In genomic region chr7:18420176-18420575, GRCh38 we compare ENCODE assay signal across 18 cellular contexts.
DNase-seq lines count a peak whose midpoint lies in the region; ATAC-seq and TF ChIP-seq lines count a peak whose summit lies in the region.
"Had no signal": no experiment of that assay in that cellular context is flagged by ENCODE, and none has a peak within 500 bp of the region (broad histone marks: within the 10 kb centered on the region; RNA-seq: fewer than 3 reads in every experiment).

No MANE protein-coding gene starts in this region.

- H3K4me3 ChIP-seq in GM23338: no peak overlapping the region
- H3K4me3 ChIP-seq in PC-3 (ENCODE audit: low read length): no peak overlapping the region
- H3K4me3 ChIP-seq: MG63 had no signal

- H3K9ac ChIP-seq in PC-3 (ENCODE audit: low read length): no peak overlapping the region

- H3F3A ChIP-seq in GM23338 (replicated peaks; ENCODE audit: low read depth): no peaks in the 10 kb centered on the region
- no peaks in the 10 kb centered on the region for H3F3A ChIP-seq in PC-3 (ENCODE audit: low read length, unreplicated experiment)

- POLR2A ChIA-PET in PC-3 (lab: Charles Lee; ENCODE audit: unreplicated experiment): no interaction called here

- H3K36me3 ChIP-seq in GM23338 (ENCODE audit: insufficient read depth): no peaks in the 10 kb centered on the region
- H3K36me3 ChIP-seq in PC-3 (ENCODE audit: low read depth, low read length): no peaks in the 10 kb centered on the region
- H3K36me3 ChIP-seq: MG63 had no signal

- H3K9me2 ChIP-seq in GM23338 (ENCODE audit: insufficient read depth) (no peaks in the 10 kb centered on the region), PC-3 (replicated peaks; ENCODE audit: low read length) (no peaks in the 10 kb centered on the region)

- no peaks in the 10 kb centered on the region; the same call in 2 of the 3 replicates for H3K9me3 Mint-ChIP-seq in GM23338
- peaks cover 5% of the 10 kb centered on the region for H3K9me3 Mint-ChIP-seq in progenitor cell of endocrine pancreas (ENCODE audit: low read depth)
- H3K9me3 Mint-ChIP-seq: CD4-positive, alpha-beta memory T cell had no signal

- no TSS peak for BruUV-seq in PC-3 (replicated peaks; lab: Mats Ljungman, UMichigan)

- TF ChIP-seq CTCF in GM23338 (conservative IDR thresholded peaks at IDR 0.05; ENCODE audit: low read depth in 2 of 2) (no peak), PC-3 (conservative IDR thresholded peaks at IDR 0.05; ENCODE audit: low read depth, low read length) (no peak), progenitor cell of endocrine pancreas (IDR thresholded peaks at IDR 0.05; ENCODE audit: unreplicated experiment) (no peak)

- H3K4me2 ChIP-seq in GM23338 (no peak overlapping the region), PC-3 (ENCODE audit: low read length) (no peak overlapping the region)

- H3K4me1 Mint-ChIP-seq in GM23338: peaks cover 23% of the 10 kb centered on the region
- peaks cover 31% of the 10 kb centered on the region for H3K4me1 Mint-ChIP-seq in progenitor cell of endocrine pancreas (ENCODE audit: low read depth)
- H3K4me1 Mint-ChIP-seq: CD4-positive, alpha-beta memory T cell had no signal

- H3K4me1 ChIP-seq in GM23338 (ENCODE audit: insufficient read depth) (peaks cover 18% of the 10 kb centered on the region), PC-3 (ENCODE audit: insufficient read depth, low read length) (peaks cover 2% of the 10 kb centered on the region)

- intact Hi-C loops in PC-3 (cut with micrococcal nuclease): no loop called here

- no peaks in the 10 kb centered on the region for H4K20me1 ChIP-seq in GM23338 (replicated peaks; ENCODE audit: insufficient read depth)
- H4K20me1 ChIP-seq in PC-3 (ENCODE audit: low read length): no peaks in the 10 kb centered on the region

- H3K36me3 Mint-ChIP-seq in GM23338 (ENCODE audit: low read depth): no peaks in the 10 kb centered on the region
- H3K36me3 Mint-ChIP-seq in progenitor cell of endocrine pancreas (ENCODE audit: insufficient read depth): no peaks in the 10 kb centered on the region
- H3K36me3 Mint-ChIP-seq: CD4-positive, alpha-beta memory T cell had no signal

- DNase-seq in GM23338 (ENCODE audit: low spot score) (no peak), PC-3 (no peak), epithelial cell of prostate (ENCODE audit: low read depth, low spot score) (no peak), progenitor cell of endocrine pancreas (ENCODE audit: low spot score, unreplicated experiment) (no peak), COLO668 (lab: John Stamatoyannopoulos, UW; ENCODE audit: unreplicated experiment) (no peak), DMS153 (lab: John Stamatoyannopoulos, UW) (no peak)
- DNase-seq: CD4-positive, alpha-beta memory T cell; DND-41; GOT3; KG1; MG63; NCI-H1105; NCI-H1694 treated with DMSO at 0.1 percent for 48 hours; NCI-H446 treated with DMSO at 0.1 percent for 48 hours; NCI-H82; SIG-M5 had no signal

- ATAC-seq in GM23338 (no peak), PC-3 (peak; percentile 59; the same call in 1 of the 2 replicates), HG02610 (IDR thresholded peaks at IDR 0.05; ENCODE audit: unreplicated experiment) (no peak)

- H3K27me3 Mint-ChIP-seq in GM23338 (ENCODE audit: insufficient read depth, low read depth, poor library complexity) (peaks cover 3% of the 10 kb centered on the region), progenitor cell of endocrine pancreas (no peaks in the 10 kb centered on the region)
- H3K27me3 Mint-ChIP-seq: B cell; CD4-positive, alpha-beta memory T cell had no signal

- H3K79me2 ChIP-seq in GM23338 (replicated peaks; ENCODE audit: insufficient read depth) (no peaks in the 10 kb centered on the region), PC-3 (ENCODE audit: low read length) (no peaks in the 10 kb centered on the region)

- peak overlapping the region; percentile 66; the same call in 1 of the 2 replicates for H3K27ac Mint-ChIP-seq in GM23338
- H3K27ac Mint-ChIP-seq in progenitor cell of endocrine pancreas: peak overlapping the region; percentile 17
- H3K27ac Mint-ChIP-seq: B cell; CD4-positive, alpha-beta memory T cell had no signal

- CTCF ChIA-PET in PC-3 (lab: Charles Lee): no interaction called here

- H2AFZ ChIP-seq in GM23338 (no peak overlapping the region), PC-3 (ENCODE audit: low read length) (no peak overlapping the region)

- H3K27me3 ChIP-seq in GM23338 (ENCODE audit: insufficient read depth) (no peaks in the 10 kb centered on the region), PC-3 (ENCODE audit: low read length) (no peaks in the 10 kb centered on the region)
- H3K27me3 ChIP-seq: MG63 had no signal

- no peaks in the 10 kb centered on the region for H3K9me3 ChIP-seq in PC-3 (ENCODE audit: low read length)
- H3K9me3 ChIP-seq: MG63 had no signal

- H3K4me3 Mint-ChIP-seq in GM23338 (no peak overlapping the region), progenitor cell of endocrine pancreas (ENCODE audit: low read depth) (no peak overlapping the region)
- H3K4me3 Mint-ChIP-seq: B cell; CD4-positive, alpha-beta memory T cell had no signal

- H3K27ac ChIP-seq in GM23338 (ENCODE audit: low read depth) (no peak overlapping the region), PC-3 (ENCODE audit: low read length) (no peak overlapping the region), epithelial cell of prostate (peak overlapping the region; percentile 32)

TF ChIP-seq in GM23338, 12 proteins besides CTCF, POLR2A, EP300 and RAD21 (continues in another document):
- TF ChIP-seq, protein P1, sequence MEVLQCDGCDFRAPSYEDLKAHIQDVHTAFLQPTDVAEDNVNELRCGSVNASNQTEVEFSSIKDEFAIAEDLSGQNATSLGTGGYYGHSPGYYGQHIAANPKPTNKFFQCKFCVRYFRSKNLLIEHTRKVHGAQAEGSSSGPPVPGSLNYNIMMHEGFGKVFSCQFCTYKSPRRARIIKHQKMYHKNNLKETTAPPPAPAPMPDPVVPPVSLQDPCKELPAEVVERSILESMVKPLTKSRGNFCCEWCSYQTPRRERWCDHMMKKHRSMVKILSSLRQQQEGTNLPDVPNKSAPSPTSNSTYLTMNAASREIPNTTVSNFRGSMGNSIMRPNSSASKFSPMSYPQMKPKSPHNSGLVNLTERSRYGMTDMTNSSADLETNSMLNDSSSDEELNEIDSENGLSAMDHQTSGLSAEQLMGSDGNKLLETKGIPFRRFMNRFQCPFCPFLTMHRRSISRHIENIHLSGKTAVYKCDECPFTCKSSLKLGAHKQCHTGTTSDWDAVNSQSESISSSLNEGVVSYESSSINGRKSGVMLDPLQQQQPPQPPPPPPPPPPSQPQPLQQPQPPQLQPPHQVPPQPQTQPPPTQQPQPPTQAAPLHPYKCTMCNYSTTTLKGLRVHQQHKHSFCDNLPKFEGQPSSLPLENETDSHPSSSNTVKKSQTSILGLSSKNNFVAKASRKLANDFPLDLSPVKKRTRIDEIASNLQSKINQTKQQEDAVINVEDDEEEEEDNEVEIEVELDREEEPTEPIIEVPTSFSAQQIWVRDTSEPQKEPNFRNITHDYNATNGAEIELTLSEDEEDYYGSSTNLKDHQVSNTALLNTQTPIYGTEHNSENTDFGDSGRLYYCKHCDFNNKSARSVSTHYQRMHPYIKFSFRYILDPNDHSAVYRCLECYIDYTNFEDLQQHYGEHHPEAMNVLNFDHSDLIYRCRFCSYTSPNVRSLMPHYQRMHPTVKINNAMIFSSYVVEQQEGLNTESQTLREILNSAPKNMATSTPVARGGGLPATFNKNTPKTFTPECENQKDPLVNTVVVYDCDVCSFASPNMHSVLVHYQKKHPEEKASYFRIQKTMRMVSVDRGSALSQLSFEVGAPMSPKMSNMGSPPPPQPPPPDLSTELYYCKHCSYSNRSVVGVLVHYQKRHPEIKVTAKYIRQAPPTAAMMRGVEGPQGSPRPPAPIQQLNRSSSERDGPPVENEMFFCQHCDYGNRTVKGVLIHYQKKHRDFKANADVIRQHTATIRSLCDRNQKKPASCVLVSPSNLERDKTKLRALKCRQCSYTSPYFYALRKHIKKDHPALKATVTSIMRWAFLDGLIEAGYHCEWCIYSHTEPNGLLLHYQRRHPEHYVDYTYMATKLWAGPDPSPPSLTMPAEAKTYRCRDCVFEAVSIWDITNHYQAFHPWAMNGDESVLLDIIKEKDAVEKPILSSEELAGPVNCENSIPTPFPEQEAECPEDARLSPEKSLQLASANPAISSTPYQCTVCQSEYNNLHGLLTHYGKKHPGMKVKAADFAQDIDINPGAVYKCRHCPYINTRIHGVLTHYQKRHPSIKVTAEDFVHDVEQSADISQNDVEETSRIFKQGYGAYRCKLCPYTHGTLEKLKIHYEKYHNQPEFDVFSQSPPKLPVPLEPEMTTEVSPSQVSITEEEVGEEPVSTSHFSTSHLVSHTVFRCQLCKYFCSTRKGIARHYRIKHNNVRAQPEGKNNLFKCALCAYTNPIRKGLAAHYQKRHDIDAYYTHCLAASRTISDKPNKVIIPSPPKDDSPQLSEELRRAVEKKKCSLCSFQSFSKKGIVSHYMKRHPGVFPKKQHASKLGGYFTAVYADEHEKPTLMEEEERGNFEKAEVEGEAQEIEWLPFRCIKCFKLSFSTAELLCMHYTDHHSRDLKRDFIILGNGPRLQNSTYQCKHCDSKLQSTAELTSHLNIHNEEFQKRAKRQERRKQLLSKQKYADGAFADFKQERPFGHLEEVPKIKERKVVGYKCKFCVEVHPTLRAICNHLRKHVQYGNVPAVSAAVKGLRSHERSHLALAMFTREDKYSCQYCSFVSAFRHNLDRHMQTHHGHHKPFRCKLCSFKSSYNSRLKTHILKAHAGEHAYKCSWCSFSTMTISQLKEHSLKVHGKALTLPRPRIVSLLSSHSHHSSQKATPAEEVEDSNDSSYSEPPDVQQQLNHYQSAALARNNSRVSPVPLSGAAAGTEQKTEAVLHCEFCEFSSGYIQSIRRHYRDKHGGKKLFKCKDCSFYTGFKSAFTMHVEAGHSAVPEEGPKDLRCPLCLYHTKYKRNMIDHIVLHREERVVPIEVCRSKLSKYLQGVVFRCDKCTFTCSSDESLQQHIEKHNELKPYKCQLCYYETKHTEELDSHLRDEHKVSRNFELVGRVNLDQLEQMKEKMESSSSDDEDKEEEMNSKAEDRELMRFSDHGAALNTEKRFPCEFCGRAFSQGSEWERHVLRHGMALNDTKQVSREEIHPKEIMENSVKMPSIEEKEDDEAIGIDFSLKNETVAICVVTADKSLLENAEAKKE (CRISPR knock-in tag; IDR thresholded peaks at IDR 0.05): no peak
- no peak for TF ChIP-seq JUNB (IDR thresholded peaks at IDR 0.05; ENCODE audit: unreplicated experiment)
- TF ChIP-seq, protein P2, sequence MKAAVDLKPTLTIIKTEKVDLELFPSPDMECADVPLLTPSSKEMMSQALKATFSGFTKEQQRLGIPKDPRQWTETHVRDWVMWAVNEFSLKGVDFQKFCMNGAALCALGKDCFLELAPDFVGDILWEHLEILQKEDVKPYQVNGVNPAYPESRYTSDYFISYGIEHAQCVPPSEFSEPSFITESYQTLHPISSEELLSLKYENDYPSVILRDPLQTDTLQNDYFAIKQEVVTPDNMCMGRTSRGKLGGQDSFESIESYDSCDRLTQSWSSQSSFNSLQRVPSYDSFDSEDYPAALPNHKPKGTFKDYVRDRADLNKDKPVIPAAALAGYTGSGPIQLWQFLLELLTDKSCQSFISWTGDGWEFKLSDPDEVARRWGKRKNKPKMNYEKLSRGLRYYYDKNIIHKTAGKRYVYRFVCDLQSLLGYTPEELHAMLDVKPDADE (IDR thresholded peaks at IDR 0.05): no peak
- TF ChIP-seq POLR2AphosphoS5 (IDR thresholded peaks at IDR 0.05; ENCODE audit: low read depth): no peak
- no peak for TF ChIP-seq ZNF114 (CRISPR knock-in tag; IDR thresholded peaks at IDR 0.05)
- TF ChIP-seq EZH2 (IDR thresholded peaks at IDR 0.05; ENCODE audit: low read depth, unreplicated experiment): no peak
